ENCODE assay signal across 1 cellular context in genomic region chr12:55922126-55922525, GRCh38.
TF ChIP-seq lines count a peak whose summit lies in the region.

No MANE protein-coding gene starts in this region.

TF ChIP-seq in GM23338, 12 proteins besides CTCF, POLR2A, EP300 and RAD21:
- no peak for TF ChIP-seq JUNB (IDR thresholded peaks at IDR 0.05; ENCODE audit: unreplicated experiment)
- TF ChIP-seq EZH2 (IDR thresholded peaks at IDR 0.05; ENCODE audit: low read depth, unreplicated experiment): no peak
- TF ChIP-seq STAT1 (IDR thresholded peaks at IDR 0.05; ENCODE audit: unreplicated experiment): no peak
- TF ChIP-seq CREB1 (CRISPR knock-in tag; IDR thresholded peaks at IDR 0.05; ENCODE audit: low read depth): no peak
- TF ChIP-seq ETS1 (IDR thresholded peaks at IDR 0.05): no peak
- no peak for TF ChIP-seq ZNF462 (CRISPR knock-in tag; IDR thresholded peaks at IDR 0.05)
- no peak for TF ChIP-seq ZNF331 (CRISPR knock-in tag; IDR thresholded peaks at IDR 0.05; ENCODE audit: low read depth)
- no peak for TF ChIP-seq REST (IDR thresholded peaks at IDR 0.05; ENCODE audit: unreplicated experiment)
- TF ChIP-seq ZNF114 (CRISPR knock-in tag; IDR thresholded peaks at IDR 0.05): no peak
- TF ChIP-seq EZH2phosphoT487 (IDR thresholded peaks at IDR 0.05; ENCODE audit: unreplicated experiment): no peak
